In the genomic region with DNA sequence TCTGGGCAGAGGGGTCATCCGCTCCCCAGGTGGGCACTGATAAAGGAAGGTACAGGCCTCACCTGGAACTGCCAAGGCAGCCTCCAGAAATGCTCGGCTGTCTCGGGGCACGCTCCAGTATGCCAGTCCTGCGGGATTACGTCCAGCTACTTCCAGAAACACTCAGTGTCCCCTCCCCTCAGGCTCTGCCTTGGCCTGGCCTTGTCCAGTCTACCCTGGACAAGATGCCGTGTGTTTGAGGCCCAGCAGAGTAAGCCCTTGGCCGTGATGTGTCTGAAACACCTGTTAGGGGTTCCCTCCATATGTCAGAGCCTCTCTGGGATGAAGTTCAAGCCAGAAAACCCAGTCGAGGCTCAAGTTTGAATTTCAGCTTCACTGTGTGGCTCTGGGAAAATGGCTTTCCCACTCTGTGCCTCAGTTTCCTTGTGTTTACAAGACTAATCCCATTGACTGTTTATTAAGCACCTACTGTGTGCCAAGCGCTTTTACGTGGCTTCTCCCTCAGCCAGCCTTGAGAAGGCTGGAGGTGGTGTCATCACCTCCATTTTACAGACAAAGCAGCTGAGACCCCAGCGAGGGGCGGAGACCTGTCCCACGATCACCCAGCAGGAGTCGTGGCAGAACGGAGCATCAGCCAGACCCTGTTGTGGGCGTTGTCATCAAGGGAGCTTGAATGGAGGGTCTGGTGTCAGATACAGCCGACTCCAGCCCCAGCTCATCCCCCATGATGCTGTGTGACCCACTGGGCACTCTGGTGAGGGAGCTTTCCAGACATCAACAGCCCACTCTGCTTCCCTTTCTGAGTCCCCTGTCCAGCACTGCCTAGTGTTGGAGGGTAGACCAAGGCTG, we compare ENCODE assay signal across 11 cellular contexts. TPM values are rescaled to one million over a fixed set of nuclear protein-coding genes. Genes with fewer than 3 reads are reported as not detected.
DNase-seq lines count a peak whose midpoint lies in the region; ATAC-seq and TF ChIP-seq lines count a peak whose summit lies in the region.
"Had no signal": no experiment of that assay in that cellular context is flagged by ENCODE, and none has a peak within 500 bp of the region (broad histone marks: within the 10 kb centered on the region; RNA-seq: fewer than 3 reads in every experiment).

No MANE protein-coding gene starts in this region.

- H3K27me3 ChIP-seq in NT2/D1 (ENCODE audit: insufficient read depth, insufficient read length), result no peaks in the 10 kb centered on the region
- H3K27me3 ChIP-seq: ovary had no signal

- H3K36me3 ChIP-seq in NT2/D1 (ENCODE audit: insufficient read depth, insufficient read length, low read length), result peaks cover 30% of the 10 kb centered on the region
- H3K36me3 ChIP-seq: ovary had no signal

- H3K4me1 Mint-ChIP-seq in Calu3 (ENCODE audit: low read depth, unreplicated experiment) (peaks cover 20% of the 10 kb centered on the region), natural killer cell (peaks cover 47 to 73% of the 10 kb centered on the region in 2 donors)
- H3K4me1 Mint-ChIP-seq in central memory CD8-positive, alpha-beta T cell, result peaks cover 28% of the 10 kb centered on the region

- H3K36me3 Mint-ChIP-seq in Calu3 (ENCODE audit: insufficient read depth, unreplicated experiment), result peaks cover 29% of the 10 kb centered on the region
- peaks cover 20% of the 10 kb centered on the region for H3K36me3 Mint-ChIP-seq in central memory CD8-positive, alpha-beta T cell (ENCODE audit: insufficient read depth)
- H3K36me3 Mint-ChIP-seq in natural killer cell, result peaks cover 8% of the 10 kb centered on the region

- intact Hi-C loops in Calu3 (cut with micrococcal nuclease; ENCODE audit: unreplicated experiment) (loop anchor here (5.0 kb wide), 1 partner anchor 39 kb away; no protein-coding TSS in a partner anchor), natural killer cell (cut with micrococcal nuclease) (no loop called here)

- H3K27ac Mint-ChIP-seq in Calu3 (ENCODE audit: unreplicated experiment) (no peak overlapping the region), natural killer cell (peak overlapping the region; percentile 89 to 97)
- no peak overlapping the region for H3K27ac Mint-ChIP-seq in central memory CD8-positive, alpha-beta T cell (ENCODE audit: low read depth)

- DNase-seq in Calu3 (no peak), NT2/D1 (ENCODE audit: low read depth, low spot score) (no peak), natural killer cell (no peak), T1000 (lab: John Stamatoyannopoulos, UW) (no peak), GM03348 (ENCODE audit: low spot score) (no peak)
- DNase-seq in central memory CD8-positive, alpha-beta T cell (ENCODE audit: low spot score in 2 of 2), result no peak
- no peak for DNase-seq in stimulated activated CD8-positive, alpha-beta memory T cell treated with anti-CD3 and anti-CD28 coated beads, Interleukin-4, amount 100 ng/mL, for 48 hours
- DNase-seq: hippocampal formation, NCI-H748 treated with DMSO at 0.1 percent for 48 hours had no signal

- no peak for ATAC-seq in central memory CD8-positive, alpha-beta T cell (replicated peaks; ENCODE audit: extremely low read depth, poor library complexity, severe bottlenecking)
- ATAC-seq in natural killer cell (no peak), GM18909 (IDR thresholded peaks at IDR 0.05; ENCODE audit: poor library complexity, unreplicated experiment) (no peak)

- no peaks in the 10 kb centered on the region for H3K27me3 Mint-ChIP-seq in Calu3 (ENCODE audit: unreplicated experiment)
- no peaks in the 10 kb centered on the region for H3K27me3 Mint-ChIP-seq in central memory CD8-positive, alpha-beta T cell
- H3K27me3 Mint-ChIP-seq in natural killer cell (ENCODE audit: low read depth in 2 of 2), result peaks cover 0 to 2% of the 10 kb centered on the region in 2 donors

- CTCF ChIA-PET in Calu3 (lab: Charles Lee), result interaction anchor here (2.6 kb wide), 1 partner anchor 39 kb away, joined by 20 read pairs; no protein-coding TSS in a partner anchor

- no peaks in the 10 kb centered on the region for H3K9me3 ChIP-seq in NT2/D1 (ENCODE audit: insufficient read depth, low read length)
- H3K9me3 ChIP-seq: ovary had no signal

- H3K4me3 Mint-ChIP-seq in Calu3 (ENCODE audit: low read depth, unreplicated experiment), result peak overlapping the region; percentile 90
- H3K4me3 Mint-ChIP-seq in central memory CD8-positive, alpha-beta T cell, result peak overlapping the region; percentile 83
- peak overlapping the region; percentile 95 for H3K4me3 Mint-ChIP-seq in natural killer cell

- BruUV-seq in Calu3 (replicated peaks; lab: Mats Ljungman, UMichigan), result no TSS peak

- TF ChIP-seq CTCF in Calu3 (IDR thresholded peaks at IDR 0.05; ENCODE audit: unreplicated experiment) (no peak), natural killer cell (IDR thresholded peaks at IDR 0.05) (no peak)

- no peak overlapping the region for H3K4me3 ChIP-seq in NT2/D1 (ENCODE audit: insufficient read length, low read depth)

- H3K9ac ChIP-seq in NT2/D1 (ENCODE audit: insufficient read length, low read depth), result peak overlapping the region; percentile 79

- H3K4me1 ChIP-seq in NT2/D1 (ENCODE audit: insufficient read depth, insufficient read length), result peaks cover 17% of the 10 kb centered on the region

- H3K9me3 Mint-ChIP-seq in Calu3 (ENCODE audit: low read depth, unreplicated experiment) (no peaks in the 10 kb centered on the region), natural killer cell (no peaks in the 10 kb centered on the region)
- H3K9me3 Mint-ChIP-seq in central memory CD8-positive, alpha-beta T cell, result no peaks in the 10 kb centered on the region

RNA-seq across cellular contexts. Expression of gene PIK3R2, which starts 2.0 kb away (rescaled TPM):
- total RNA-seq in Calu3 (2022), result 22.5 and 23.2 TPM in 2 replicates
- total RNA-seq in natural killer cell, result 10 to 100 TPM; 12.3 to 26.4 (median 16.0) TPM

RNA-seq across cellular contexts. Expression of gene IFI30, which starts 22.6 kb away (rescaled TPM):
- total RNA-seq in Calu3 (2022), result 22.4 and 41.8 TPM in 2 replicates
- 100 to 1,000 TPM in 1 of 3 donors, 10 to 100 TPM in 2; 38.2 to 109 (median 89.5) TPM for total RNA-seq in natural killer cell

RNA-seq across cellular contexts. Expression of gene MPV17L2, which starts 42.0 kb away (rescaled TPM):
- total RNA-seq in Calu3 (2022) (10.9 and 11.5 TPM in 2 replicates), natural killer cell (1 to 10 TPM; 4.1 to 5.6 (median 4.5) TPM)

RNA-seq across cellular contexts. Expression of gene RAB3A, which starts 52.8 kb away (rescaled TPM):
- total RNA-seq in Calu3 (2022) (1.9 TPM in 2 replicates), natural killer cell (1 to 10 TPM; 5.2 to 7.8 (median 7.6) TPM)

RNA-seq across cellular contexts. Expression of gene MAST3, which starts 53.4 kb away (rescaled TPM):
- total RNA-seq in Calu3 (2022) (5.5 and 5.9 TPM in 2 replicates), natural killer cell (100 to 1,000 TPM in 2 of 3 donors, 10 to 100 TPM in 1; 84.5 to 101 (median 101) TPM)

Comparison
In these comparisons a context has a peak if more than half of its experiments do, and no peak if none do; other contexts are left out.
1. H3K27ac Mint-ChIP-seq: peak in natural killer cell (2 of 2); none in Calu3 (single experiment) and central memory CD8-positive, alpha-beta T cell (single experiment).
2. Peak in every context shown above with its lines, with median percentiles within 50 percentile points of each other: H3K4me3 Mint-ChIP-seq.